In genomic region chrX:48698306-48698705, GRCh38 we compare ENCODE assay signal across 1 cellular context.
TF ChIP-seq lines count a peak whose summit lies in the region.

No MANE protein-coding gene starts in this region.

TF ChIP-seq in GM23338, 12 proteins besides CTCF, POLR2A, EP300 and RAD21 (continued from another document):
- no peak for TF ChIP-seq POLR2AphosphoS5 (IDR thresholded peaks at IDR 0.05; ENCODE audit: low read depth)
